In the genomic region with DNA sequence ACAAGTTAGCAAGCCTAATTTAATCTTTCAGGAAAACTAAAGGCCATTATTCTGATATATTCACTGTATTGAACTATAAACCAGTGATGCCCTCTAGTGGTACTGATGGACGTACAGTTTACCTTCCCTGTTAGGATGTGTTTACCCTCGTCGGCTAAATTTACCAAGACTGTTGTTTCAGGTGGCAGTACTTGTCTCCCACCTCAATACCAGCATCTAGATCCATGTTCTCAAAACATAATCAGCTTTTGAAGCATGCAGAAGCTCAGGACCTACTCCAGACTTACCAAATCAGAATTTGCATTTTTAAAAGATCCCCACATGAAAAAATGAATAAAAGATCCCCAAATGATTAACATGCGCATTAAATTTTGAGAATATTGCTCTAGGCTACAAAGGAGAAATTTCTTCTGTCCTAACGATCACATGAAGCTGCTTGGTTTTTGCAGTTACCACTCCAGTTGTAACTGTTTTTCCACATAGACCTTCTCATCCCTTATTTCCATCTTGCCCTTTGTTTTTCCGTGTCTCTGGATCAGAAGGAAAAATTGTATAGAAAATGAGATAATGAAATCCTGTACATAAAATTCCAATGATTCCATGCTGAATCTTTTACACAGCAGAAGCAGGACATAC, we compare ENCODE assay signal across 9 cellular contexts. TPM values are rescaled to one million over a fixed set of nuclear protein-coding genes. Genes with fewer than 3 reads are reported as not detected.
DNase-seq lines count a peak whose midpoint lies in the region; ATAC-seq and TF ChIP-seq lines count a peak whose summit lies in the region.
"Had no signal": no experiment of that assay in that cellular context is flagged by ENCODE, and none has a peak within 500 bp of the region (broad histone marks: within the 10 kb centered on the region; RNA-seq: fewer than 3 reads in every experiment).

No MANE protein-coding gene starts in this region.

- peak in 8 of 11 experiments; percentile 18 to 57 (median 44) for TF ChIP-seq CTCF in spleen (IDR thresholded peaks at IDR 0.05 in 8 of 11, conservative IDR thresholded peaks at IDR 0.05 in 3 of 11)

- ATAC-seq in T-helper 17 cell (peak; percentile 80), aorta (ENCODE audit: low FRiP score) (no peak)

- in situ Hi-C loops in GM23248 (cut with MboI), result no loop called here

- no peak overlapping the region for H3K9ac ChIP-seq in GM23248

- H3K9me3 ChIP-seq in GM23248 (ENCODE audit: low read depth), result no peaks in the 10 kb centered on the region
- no peaks in the 10 kb centered on the region for H3K9me3 ChIP-seq in T-helper 17 cell (ENCODE audit: control insufficient read depth, low read length, poor library complexity, severe bottlenecking)
- H3K9me3 ChIP-seq in spleen, result peaks cover 0 to 30% (median 24%) of the 10 kb centered on the region in 8 donors
- H3K9me3 ChIP-seq in aorta (ENCODE audit: control insufficient read depth, low read length), result no peaks in the 10 kb centered on the region

- H3K27me3 ChIP-seq in GM23248 (replicated peaks; ENCODE audit: insufficient read depth), result no peaks in the 10 kb centered on the region
- H3K27me3 ChIP-seq in spleen (replicated peaks in 1 of 7), result no peaks in the 10 kb centered on the region
- no peaks in the 10 kb centered on the region for H3K27me3 ChIP-seq in aorta (ENCODE audit: control insufficient read depth in 1 of 2, insufficient read depth in 2 of 2, low read length in 1 of 2)

- peaks cover 7% of the 10 kb centered on the region; the same call in 1 of the 2 replicates for H4K20me1 ChIP-seq in GM23248 (ENCODE audit: insufficient read depth)

- DNase-seq in EL (peak; percentile 49), GM23248 (peak; percentile 75), NCI-H1105 (lab: John Stamatoyannopoulos, UW) (peak; percentile 63), T-helper 17 cell (no peak), germinal center (ENCODE audit: low spot score) (peak; percentile 12), spleen (no peak), KG1 (lab: John Stamatoyannopoulos, UW) (no peak), aorta (no peak)

- 77 to 79% methylated on average over 6 of the region's 6 CpGs for WGBS in GM23248 (ENCODE audit: low coverage in 1 of 2, low lambda C conversion rate in 2 of 2, missing lambda C conversion rate in 2 of 2), 2 experiments
- 60 to 68% (median 62%) methylated on average over 6 of the region's 6 CpGs for WGBS in spleen, 5 donors
- 52 to 54% methylated on average over 6 of the region's 6 CpGs for WGBS in aorta, 2 donors

- H3F3A ChIP-seq in GM23248 (ENCODE audit: insufficient read depth), result peaks cover 10% of the 10 kb centered on the region; the same call in 1 of the 2 replicates

- H3K27me3 Mint-ChIP-seq in T-helper 17 cell, result no peaks in the 10 kb centered on the region

- H3K36me3 Mint-ChIP-seq in T-helper 17 cell (ENCODE audit: low read depth), result no peaks in the 10 kb centered on the region

- no peak overlapping the region for H3K4me2 ChIP-seq in GM23248 (ENCODE audit: unreplicated experiment)

- H3K4me3 ChIP-seq in GM23248 (no peak overlapping the region), spleen (no peak overlapping the region), aorta (ENCODE audit: low read length in 2 of 2) (no peak overlapping the region)

- peaks cover 20% of the 10 kb centered on the region for H3K4me1 Mint-ChIP-seq in T-helper 17 cell

- no peak for TF ChIP-seq POLR2A in spleen (IDR thresholded peaks at IDR 0.05)

- peaks cover 24% of the 10 kb centered on the region for H3K79me2 ChIP-seq in GM23248 (ENCODE audit: insufficient read depth)

- no peaks in the 10 kb centered on the region for H3K9me2 ChIP-seq in GM23248 (ENCODE audit: insufficient read depth)

- H3K27ac Mint-ChIP-seq in T-helper 17 cell, result no peak overlapping the region

- H2AFZ ChIP-seq in GM23248, result no peak overlapping the region

- H3K36me3 ChIP-seq in GM23248 (ENCODE audit: low read depth) (peaks cover 12% of the 10 kb centered on the region), spleen (peaks cover 0 to 42% (median 19%) of the 10 kb centered on the region in 6 donors), aorta (ENCODE audit: control insufficient read depth in 1 of 2, insufficient read depth in 2 of 2, low read length in 1 of 2) (no peaks in the 10 kb centered on the region)

- H3K27ac ChIP-seq in GM23248, result no peak overlapping the region
- H3K27ac ChIP-seq in spleen, result no peak overlapping the region
- no peak overlapping the region for H3K27ac ChIP-seq in aorta (ENCODE audit: low read depth in 1 of 2, low read length in 2 of 2)

- intact Hi-C loops in spleen (cut with DNase I; ENCODE audit: low total_unique reads) (no loop called here), aorta (cut with DNase I) (no loop called here)

- H3K4me1 ChIP-seq in GM23248 (ENCODE audit: insufficient read depth) (peaks cover 6% of the 10 kb centered on the region; the same call in 1 of the 2 replicates), spleen (peaks cover 0 to 6% (median 0%) of the 10 kb centered on the region in 6 donors), aorta (ENCODE audit: control insufficient read depth in 1 of 2, insufficient read depth in 2 of 2, low read length in 2 of 2) (no peaks in the 10 kb centered on the region)

- H3K4me3 Mint-ChIP-seq in T-helper 17 cell, result no peak overlapping the region

RNA-seq across cellular contexts. Expression of a gene that starts 3.2 kb away (rescaled TPM):
- not detected in 2 replicates for total RNA-seq in GM23248 (2014; rRNA removed; shearing (Covaris generic))
- polyA plus RNA-seq in GM23248 (2016; fragmentation: Nextera tagmentation; extraction: Ambion mirVana) (0.19 TPM in 1 of 2 replicates, not detected in the other), spleen (under 1 TPM in 2 of 3 donors, not detected in 1; 0.02 to 0.11 TPM), aorta (not detected)
- total RNA-seq in T-helper 17 cell (not detected), spleen (under 1 TPM in 2 of 7 donors, not detected in 5; 0.10 to 0.15 TPM), aorta (not detected)

RNA-seq across cellular contexts. Expression of a gene that starts 10.4 kb away (rescaled TPM):
- 5.8 and 11.5 TPM in 2 replicates for total RNA-seq in GM23248 (2014; rRNA removed; shearing (Covaris generic))
- 18.0 and 19.3 TPM in 2 replicates for polyA plus RNA-seq in GM23248 (2016; fragmentation: Nextera tagmentation; extraction: Ambion mirVana)
- 1 to 10 TPM; 6.6 TPM for total RNA-seq in T-helper 17 cell
- total RNA-seq in spleen, result 10 to 100 TPM; 10.2 to 15.5 (median 11.6) TPM
- polyA plus RNA-seq in spleen, result 10 to 100 TPM in 2 of 3 donors, 1 to 10 TPM in 1; 7.8 to 13.0 (median 10.0) TPM
- 1 to 10 TPM; 7.6 to 8.9 TPM for total RNA-seq in aorta
- 1 to 10 TPM; 4.4 to 9.5 TPM for polyA plus RNA-seq in aorta

RNA-seq across cellular contexts. Expression of a gene that starts 10.7 kb away (rescaled TPM):
- total RNA-seq in GM23248 (2014; rRNA removed; shearing (Covaris generic)), result 10.2 and 16.6 TPM in 2 replicates
- 7.0 and 7.1 TPM in 2 replicates for polyA plus RNA-seq in GM23248 (2016; fragmentation: Nextera tagmentation; extraction: Ambion mirVana)
- total RNA-seq in T-helper 17 cell, result 1 to 10 TPM; 6.3 to 8.3 TPM
- 10 to 100 TPM; 20.0 to 39.0 (median 27.7) TPM for total RNA-seq in spleen
- polyA plus RNA-seq in spleen, result 1 to 10 TPM; 7.1 to 9.8 (median 7.3) TPM
- total RNA-seq in aorta, result 10 to 100 TPM; 20.4 to 23.3 TPM
- polyA plus RNA-seq in aorta, result 1 to 10 TPM; 5.9 to 8.5 TPM

RNA-seq across cellular contexts. Expression of a gene that starts 47.6 kb away (rescaled TPM):
- not detected in 2 replicates for total RNA-seq in GM23248 (2014; rRNA removed; shearing (Covaris generic))
- polyA plus RNA-seq in GM23248 (2016; fragmentation: Nextera tagmentation; extraction: Ambion mirVana), result 0.08 TPM in 1 of 2 replicates, not detected in the other
- not detected for total RNA-seq in T-helper 17 cell
- total RNA-seq in spleen, result under 1 TPM in 1 of 7 donors, not detected in 6; 0.52 TPM
- polyA plus RNA-seq in spleen, result under 1 TPM; 0.15 to 0.83 (median 0.28) TPM
- not detected for total RNA-seq in aorta
- polyA plus RNA-seq in aorta, result 1,000 to 10,000 TPM in 1 of 2 donors, 1 to 10 TPM in 1; 1.3 to 1,178 TPM
- total RNA-seq: activated CD8-positive, alpha-beta memory T cell treated with anti-CD3 and anti-CD28 coated beads for 36 hours had no signal

Comparison
In these comparisons a context has a peak if more than half of its experiments do, and no peak if none do; other contexts are left out.
1. DNase-seq: peak in EL (single experiment), GM23248 (single experiment), NCI-H1105 (single experiment) and germinal center (single experiment); none in T-helper 17 cell (0 of 3), spleen (single experiment), KG1 (single experiment) and aorta (0 of 2).